ENCODE assay signal across 23 cellular contexts in the genomic region with DNA sequence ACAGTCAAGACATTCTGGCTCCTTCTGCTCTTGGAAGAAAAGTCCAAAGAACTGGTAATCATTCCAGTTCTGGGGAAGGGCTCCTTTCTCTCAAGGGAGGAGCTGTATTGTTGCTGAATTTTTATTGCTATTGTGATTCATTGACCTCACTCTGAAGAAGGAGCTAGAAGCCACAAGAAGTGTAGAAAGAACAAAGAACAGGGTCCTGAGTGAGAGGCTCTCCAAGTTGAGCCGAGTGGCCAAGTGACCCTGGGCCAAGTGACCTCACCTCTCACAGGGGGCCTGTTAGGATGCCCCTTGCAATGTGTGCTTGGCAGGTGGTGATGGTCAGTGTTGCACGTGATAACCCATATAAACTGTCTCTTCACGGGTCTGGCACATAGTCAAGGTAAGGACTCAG.
"Had no signal": no experiment of that assay in that cellular context is flagged by ENCODE, and none has a peak within 500 bp of the region (broad histone marks: within the 10 kb centered on the region; RNA-seq: fewer than 3 reads in every experiment).

No MANE protein-coding gene starts in this region.

- H3K9me3 ChIP-seq: sigmoid colon, spleen, testis, upper lobe of left lung had no signal

- H3K27me3 ChIP-seq: sigmoid colon, testis, upper lobe of left lung had no signal

- H3K36me3 ChIP-seq: sigmoid colon, spleen, upper lobe of left lung had no signal

- DNase-seq: activated B cell treated with CpG ODN at 0.5 μM for 24 hours; activated CD4-positive, alpha-beta T cell treated with anti-CD3 and anti-CD28 coated beads for 48 hours; activated CD8-positive, alpha-beta memory T cell treated with anti-CD3 and anti-CD28 coated beads, Interleukin-2, amount 50 U/mL, for 4 hours; activated effector memory CD4-positive, alpha-beta T cell treated with Interleukin-2 at 50 U/mL for 16 hours; activated naive CD4-positive, alpha-beta T cell treated with anti-CD3 and anti-CD28 coated beads, Interleukin-2, amount 10 ng/mL, durations not matched to agents 7 days and 5 days; activated T-cell treated with anti-CD3 and anti-CD28 coated beads, Interleukin-2, amount 50 U/mL, for 48 hours; aorta; cortex of kidney; effector CD4-positive, alpha-beta T cell; foreskin keratinocyte; glutamatergic neuron; hypothalamus; kidney; midbrain; sigmoid colon; spleen; stimulated activated CD4-positive, alpha-beta T cell treated with anti-CD3 and anti-CD28 coated beads, Interleukin-4, amount 100 ng/mL, for 4 hours; testis; upper lobe of left lung had no signal

- H3K4me1 ChIP-seq: foreskin keratinocyte, spleen, testis had no signal

- H3K4me3 Mint-ChIP-seq: activated B cell treated with CpG ODN at 0.5 μM for 24 hours; activated naive CD4-positive, alpha-beta T cell treated with anti-CD3 and anti-CD28 coated beads, Interleukin-2, amount 10 ng/mL, durations not matched to agents 7 days and 5 days; nephron; stimulated activated memory B cell treated with anti-CD40 and anti-IgM and Interleukin-4, amounts not matched to agents 10 μg/mL and 1 μg/mL and 100 μg/mL, for 72 hours had no signal

- H3K27ac ChIP-seq: foreskin keratinocyte, sigmoid colon, spleen, testis, upper lobe of left lung had no signal

- H3K27ac Mint-ChIP-seq: activated B cell treated with CpG ODN at 0.5 μM for 24 hours; activated naive CD4-positive, alpha-beta T cell treated with anti-CD3 and anti-CD28 coated beads, Interleukin-2, amount 10 ng/mL, durations not matched to agents 7 days and 5 days; nephron; stimulated activated memory B cell treated with anti-CD40 and anti-IgM and Interleukin-4, amounts not matched to agents 10 μg/mL and 1 μg/mL and 100 μg/mL, for 72 hours had no signal

- FAIRE-seq: kidney had no signal

- H3K4me3 ChIP-seq: sigmoid colon, spleen, testis, upper lobe of left lung had no signal

- H3K9me3 Mint-ChIP-seq: activated naive CD4-positive, alpha-beta T cell treated with anti-CD3 and anti-CD28 coated beads, Interleukin-2, amount 10 ng/mL, durations not matched to agents 7 days and 5 days; stimulated activated memory B cell treated with anti-CD40 and anti-IgM and Interleukin-4, amounts not matched to agents 10 μg/mL and 1 μg/mL and 100 μg/mL, for 72 hours had no signal

- H3K4me1 Mint-ChIP-seq: activated B cell treated with CpG ODN at 0.5 μM for 24 hours; activated naive CD4-positive, alpha-beta T cell treated with anti-CD3 and anti-CD28 coated beads, Interleukin-2, amount 10 ng/mL, durations not matched to agents 7 days and 5 days; stimulated activated memory B cell treated with anti-CD40 and anti-IgM and Interleukin-4, amounts not matched to agents 10 μg/mL and 1 μg/mL and 100 μg/mL, for 72 hours had no signal

- H3K36me3 Mint-ChIP-seq: activated naive CD4-positive, alpha-beta T cell treated with anti-CD3 and anti-CD28 coated beads, Interleukin-2, amount 10 ng/mL, durations not matched to agents 7 days and 5 days; stimulated activated memory B cell treated with anti-CD40 and anti-IgM and Interleukin-4, amounts not matched to agents 10 μg/mL and 1 μg/mL and 100 μg/mL, for 72 hours had no signal

- ATAC-seq: esophagus mucosa; foreskin keratinocyte; left lobe of liver; stimulated activated memory B cell treated with anti-CD40 and anti-IgM and Interleukin-4, amounts not matched to agents 10 μg/mL and 1 μg/mL and 100 μg/mL, for 72 hours had no signal
